In genomic region chr5:146877178-146877681, GRCh38 we compare ENCODE assay signal across 1 cellular context.
TF ChIP-seq lines count a peak whose summit lies in the region.

No MANE protein-coding gene starts in this region.

TF ChIP-seq in liver, 16 proteins besides CTCF, POLR2A, EP300 and RAD21 (continued from another document):
- TF ChIP-seq REST (IDR thresholded peaks at IDR 0.05), result no peak
- no peak for TF ChIP-seq TAF1 (conservative IDR thresholded peaks at IDR 0.05)
- no peak for TF ChIP-seq JUND (IDR thresholded peaks at IDR 0.05)
